16 cellular contexts compared by ENCODE assay signal in the genomic region with DNA sequence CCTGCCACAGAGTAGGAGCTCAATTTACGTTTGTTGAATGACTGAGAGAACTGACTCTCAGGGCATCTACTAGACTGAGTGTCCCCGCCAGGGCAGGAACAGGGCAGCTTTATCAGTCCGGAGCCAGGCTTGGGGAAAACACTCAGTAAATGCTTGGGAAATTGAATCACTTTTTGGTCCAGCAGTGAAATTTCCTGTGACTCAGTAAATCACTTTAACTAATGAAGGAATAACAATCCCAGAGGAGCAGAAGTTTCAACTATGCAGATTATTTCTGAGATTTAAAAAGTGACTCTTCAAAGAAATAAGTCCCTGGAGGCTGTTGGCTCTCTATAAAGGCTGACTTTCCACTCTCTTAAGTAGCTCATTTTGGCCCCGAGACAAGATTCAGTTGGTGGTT.
DNase-seq lines count a peak whose midpoint lies in the region; ATAC-seq and TF ChIP-seq lines count a peak whose summit lies in the region.
"Had no signal": no experiment of that assay in that cellular context is flagged by ENCODE, and none has a peak within 500 bp of the region (broad histone marks: within the 10 kb centered on the region; RNA-seq: fewer than 3 reads in every experiment).

No MANE protein-coding gene starts in this region.

- no peaks in the 10 kb centered on the region for H3K36me3 ChIP-seq in adipocyte (ENCODE audit: control insufficient read depth, insufficient read depth, low read length, severe bottlenecking)
- H3K36me3 ChIP-seq in tibial nerve: no peaks in the 10 kb centered on the region
- H3K36me3 ChIP-seq: upper lobe of left lung had no signal

- TF ChIP-seq EP300 in tibial nerve (IDR thresholded peaks at IDR 0.05): no peak

- H3K4me3 ChIP-seq in adipocyte (ENCODE audit: low read length) (peak overlapping the region; percentile 27), fibroblast of villous mesenchyme (ENCODE audit: low read depth, low read length) (no peak overlapping the region), tibial nerve (no peak overlapping the region)
- H3K4me3 ChIP-seq: psoas muscle, upper lobe of left lung had no signal

- DNase-seq in Daoy (ENCODE audit: low read depth) (peak; percentile 81), adipocyte (ENCODE audit: low read depth) (peak; percentile 71), fibroblast of villous mesenchyme (ENCODE audit: low read depth) (peak; percentile 35), renal cortical epithelial cell (ENCODE audit: low read depth) (peak; percentile 47), NCI-H345 (lab: John Stamatoyannopoulos, UW) (no peak), islet precursor cell (no peak), tibial nerve (ENCODE audit: low spot score in 2 of 2) (no peak)
- DNase-seq: activated CD8-positive, alpha-beta memory T cell treated with anti-CD3 and anti-CD28 coated beads, Interleukin-2, amount 50 U/mL, for 48 hours; CD8-positive, alpha-beta memory T cell; KG1; mesendoderm; NCI-H2171; psoas muscle; upper lobe of left lung had no signal

- H3K27ac ChIP-seq in tibial nerve: peak overlapping the region in 2 of 4 donors; percentile 83
- H3K27ac ChIP-seq: psoas muscle, upper lobe of left lung had no signal

- H3K9ac ChIP-seq in adipocyte (ENCODE audit: low read length): no peak overlapping the region

- TF ChIP-seq CTCF in fibroblast of villous mesenchyme (IDR thresholded peaks at IDR 0.05; ENCODE audit: insufficient read depth, low read depth, low read length): no peak
- no peak for TF ChIP-seq CTCF in tibial nerve (IDR thresholded peaks at IDR 0.05)

- no peak for ATAC-seq in HG03045 (IDR thresholded peaks at IDR 0.05; ENCODE audit: unreplicated experiment)
- ATAC-seq: Panc1 had no signal

- H3K4me1 ChIP-seq in adipocyte (ENCODE audit: control insufficient read depth, insufficient read depth, low read length): peaks cover 31% of the 10 kb centered on the region
- H3K4me1 ChIP-seq in tibial nerve: peaks cover 0 to 42% (median 6%) of the 10 kb centered on the region in 4 donors
- H3K4me1 ChIP-seq: psoas muscle, upper lobe of left lung had no signal

- 17 to 22% methylated on average over 4 of the region's 4 CpGs for WGBS in tibial nerve, 2 donors

- TF ChIP-seq POLR2A in tibial nerve (IDR thresholded peaks at IDR 0.05): no peak

- H3K9me3 ChIP-seq in adipocyte (ENCODE audit: control insufficient read depth, low read length): peaks cover 5% of the 10 kb centered on the region
- no peaks in the 10 kb centered on the region for H3K9me3 ChIP-seq in tibial nerve
- H3K9me3 ChIP-seq: psoas muscle had no signal

- H3K27me3 ChIP-seq in adipocyte (replicated peaks; ENCODE audit: control insufficient read depth, insufficient read depth, low read length) (peaks cover 14% of the 10 kb centered on the region), tibial nerve (no peaks in the 10 kb centered on the region)
- H3K27me3 ChIP-seq: upper lobe of left lung had no signal

Comparison
In these comparisons a context has a peak if more than half of its experiments do, and no peak if none do; other contexts are left out.
1. DNase-seq: peak in Daoy (single experiment), adipocyte (single experiment), fibroblast of villous mesenchyme (single experiment) and renal cortical epithelial cell (single experiment); none in NCI-H345 (single experiment), islet precursor cell (single experiment) and tibial nerve (0 of 2).